ENCODE assay signal across 1 cellular context in the genomic region with DNA sequence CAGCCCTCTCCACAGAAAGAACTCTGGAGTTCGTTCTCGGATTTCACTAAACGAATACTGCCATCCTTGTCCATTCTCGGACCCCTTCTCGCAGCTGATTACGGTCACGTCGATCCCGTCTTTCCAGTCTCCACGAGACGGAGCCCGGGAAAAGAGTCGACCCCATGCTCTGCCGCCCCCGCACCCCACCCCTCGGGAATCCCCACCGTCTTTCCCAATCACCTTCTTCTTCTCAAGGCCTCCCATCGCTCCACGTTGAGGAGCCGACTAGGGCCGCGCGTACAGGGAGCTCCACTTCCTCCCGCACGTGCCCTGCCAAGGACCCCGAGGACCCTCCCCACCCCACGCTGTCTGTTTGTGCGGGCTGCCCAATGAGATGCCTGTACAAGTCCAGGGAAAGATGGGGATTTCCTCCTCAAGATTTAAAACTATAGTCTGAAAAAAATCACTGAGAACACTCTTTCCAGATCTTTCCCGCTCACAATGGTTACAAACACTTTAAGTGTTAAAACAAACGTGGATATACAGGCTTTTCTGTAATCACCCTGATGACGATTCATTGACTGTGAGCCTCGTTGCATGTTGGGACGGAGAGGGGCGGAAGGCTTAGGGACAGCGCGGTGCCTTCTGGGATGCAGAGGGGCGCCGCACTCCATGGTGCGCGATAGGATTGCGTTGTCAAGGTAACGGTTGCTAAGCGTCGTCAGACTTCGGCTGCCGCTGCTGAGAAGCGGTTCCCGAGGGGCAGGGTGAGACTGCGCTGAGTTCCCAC.
TF ChIP-seq lines count a peak whose summit lies in the region.

A gene (minus strand): TSS at position 323 of the 772 bp plus-strand sequence. CDS start 77 bp downstream, at position 246.

TF ChIP-seq in HepG2, 621 proteins besides CTCF, POLR2A, EP300 and RAD21 (continued from another document and continues in another):
- TF ChIP-seq ESRRA (CRISPR knock-in tag; IDR thresholded peaks at IDR 0.05; ENCODE audit: low read depth), result peak; percentile 27; the same call in 1 of the 2 replicates
- peak; percentile 83 for TF ChIP-seq NR2C2 (CRISPR knock-in tag; IDR thresholded peaks at IDR 0.05; ENCODE audit: borderline replicate concordance)
- TF ChIP-seq GATAD1 (CRISPR knock-in tag; IDR thresholded peaks at IDR 0.05), result peak; percentile 93
- TF ChIP-seq KLF11 (CRISPR knock-in tag; IDR thresholded peaks at IDR 0.05), result no peak
- peak; percentile 87 for TF ChIP-seq KAT8 (CRISPR knock-in tag; IDR thresholded peaks at IDR 0.05)
- TF ChIP-seq, protein P1, sequence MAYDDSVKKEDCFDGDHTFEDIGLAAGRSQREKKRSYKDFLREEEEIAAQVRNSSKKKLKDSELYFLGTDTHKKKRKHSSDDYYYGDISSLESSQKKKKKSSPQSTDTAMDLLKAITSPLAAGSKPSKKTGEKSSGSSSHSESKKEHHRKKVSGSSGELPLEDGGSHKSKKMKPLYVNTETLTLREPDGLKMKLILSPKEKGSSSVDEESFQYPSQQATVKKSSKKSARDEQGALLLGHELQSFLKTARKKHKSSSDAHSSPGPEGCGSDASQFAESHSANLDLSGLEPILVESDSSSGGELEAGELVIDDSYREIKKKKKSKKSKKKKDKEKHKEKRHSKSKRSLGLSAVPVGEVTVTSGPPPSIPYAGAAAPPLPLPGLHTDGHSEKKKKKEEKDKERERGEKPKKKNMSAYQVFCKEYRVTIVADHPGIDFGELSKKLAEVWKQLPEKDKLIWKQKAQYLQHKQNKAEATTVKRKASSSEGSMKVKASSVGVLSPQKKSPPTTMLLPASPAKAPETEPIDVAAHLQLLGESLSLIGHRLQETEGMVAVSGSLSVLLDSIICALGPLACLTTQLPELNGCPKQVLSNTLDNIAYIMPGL (CRISPR knock-in tag; IDR thresholded peaks at IDR 0.05; ENCODE audit: borderline replicate concordance in 1 of 2, low read depth in 1 of 2), result peak; percentile 21 to 55; a peak in 2 of 4 replicates
- TF ChIP-seq, protein P2, sequence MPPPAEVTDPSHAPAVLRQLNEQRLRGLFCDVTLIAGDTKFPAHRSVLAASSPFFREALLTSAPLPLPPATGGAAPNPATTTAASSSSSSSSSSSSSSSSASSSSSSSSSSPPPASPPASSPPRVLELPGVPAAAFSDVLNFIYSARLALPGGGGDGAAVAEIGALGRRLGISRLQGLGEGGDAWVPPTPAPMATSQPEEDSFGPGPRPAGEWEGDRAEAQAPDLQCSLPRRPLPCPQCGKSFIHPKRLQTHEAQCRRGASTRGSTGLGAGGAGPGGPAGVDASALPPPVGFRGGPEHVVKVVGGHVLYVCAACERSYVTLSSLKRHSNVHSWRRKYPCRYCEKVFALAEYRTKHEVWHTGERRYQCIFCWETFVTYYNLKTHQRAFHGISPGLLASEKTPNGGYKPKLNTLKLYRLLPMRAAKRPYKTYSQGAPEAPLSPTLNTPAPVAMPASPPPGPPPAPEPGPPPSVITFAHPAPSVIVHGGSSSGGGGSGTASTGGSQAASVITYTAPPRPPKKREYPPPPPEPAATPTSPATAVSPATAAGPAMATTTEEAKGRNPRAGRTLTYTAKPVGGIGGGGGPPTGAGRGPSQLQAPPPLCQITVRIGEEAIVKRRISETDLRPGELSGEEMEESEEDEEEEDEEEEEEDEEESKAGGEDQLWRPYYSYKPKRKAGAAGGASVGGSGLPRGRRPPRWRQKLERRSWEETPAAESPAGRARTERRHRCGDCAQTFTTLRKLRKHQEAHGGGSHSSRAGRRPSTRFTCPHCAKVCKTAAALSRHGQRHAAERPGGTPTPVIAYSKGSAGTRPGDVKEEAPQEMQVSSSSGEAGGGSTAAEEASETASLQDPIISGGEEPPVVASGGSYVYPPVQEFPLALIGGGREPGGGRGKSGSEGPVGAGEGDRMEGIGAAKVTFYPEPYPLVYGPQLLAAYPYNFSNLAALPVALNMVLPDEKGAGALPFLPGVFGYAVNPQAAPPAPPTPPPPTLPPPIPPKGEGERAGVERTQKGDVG (CRISPR knock-in tag; IDR thresholded peaks at IDR 0.05; ENCODE audit: borderline replicate concordance), result no peak
- no peak for TF ChIP-seq ZNF878 (CRISPR knock-in tag; IDR thresholded peaks at IDR 0.05)
- no peak for TF ChIP-seq ISX (CRISPR knock-in tag; conservative IDR thresholded peaks at IDR 0.05)
- no peak for TF ChIP-seq LCORL (IDR thresholded peaks at IDR 0.05)
- TF ChIP-seq LCORL (CRISPR knock-in tag; IDR thresholded peaks at IDR 0.05), result no peak; the same call in 1 of the 2 replicates
- no peak for TF ChIP-seq ZNF839 (CRISPR knock-in tag; IDR thresholded peaks at IDR 0.05; ENCODE audit: borderline replicate concordance)
- no peak for TF ChIP-seq ZNF337 (CRISPR knock-in tag; IDR thresholded peaks at IDR 0.05; ENCODE audit: borderline replicate concordance, low read depth)
- no peak for TF ChIP-seq RCOR2 (CRISPR knock-in tag; IDR thresholded peaks at IDR 0.05)
- TF ChIP-seq TSC22D2 (CRISPR knock-in tag; IDR thresholded peaks at IDR 0.05; ENCODE audit: borderline replicate concordance), result no peak
- no peak for TF ChIP-seq ZNF180 (CRISPR knock-in tag; IDR thresholded peaks at IDR 0.05; ENCODE audit: borderline replicate concordance, low read depth)
- no peak for TF ChIP-seq ZNF589 (CRISPR knock-in tag; conservative IDR thresholded peaks at IDR 0.05)
- TF ChIP-seq IRF2 (CRISPR knock-in tag; IDR thresholded peaks at IDR 0.05), result peak; percentile 76; the same call in 1 of the 2 replicates
- no peak for TF ChIP-seq ZNF883 (CRISPR knock-in tag; IDR thresholded peaks at IDR 0.05; ENCODE audit: not compliant biosample characterization)
- TF ChIP-seq, protein P3, sequence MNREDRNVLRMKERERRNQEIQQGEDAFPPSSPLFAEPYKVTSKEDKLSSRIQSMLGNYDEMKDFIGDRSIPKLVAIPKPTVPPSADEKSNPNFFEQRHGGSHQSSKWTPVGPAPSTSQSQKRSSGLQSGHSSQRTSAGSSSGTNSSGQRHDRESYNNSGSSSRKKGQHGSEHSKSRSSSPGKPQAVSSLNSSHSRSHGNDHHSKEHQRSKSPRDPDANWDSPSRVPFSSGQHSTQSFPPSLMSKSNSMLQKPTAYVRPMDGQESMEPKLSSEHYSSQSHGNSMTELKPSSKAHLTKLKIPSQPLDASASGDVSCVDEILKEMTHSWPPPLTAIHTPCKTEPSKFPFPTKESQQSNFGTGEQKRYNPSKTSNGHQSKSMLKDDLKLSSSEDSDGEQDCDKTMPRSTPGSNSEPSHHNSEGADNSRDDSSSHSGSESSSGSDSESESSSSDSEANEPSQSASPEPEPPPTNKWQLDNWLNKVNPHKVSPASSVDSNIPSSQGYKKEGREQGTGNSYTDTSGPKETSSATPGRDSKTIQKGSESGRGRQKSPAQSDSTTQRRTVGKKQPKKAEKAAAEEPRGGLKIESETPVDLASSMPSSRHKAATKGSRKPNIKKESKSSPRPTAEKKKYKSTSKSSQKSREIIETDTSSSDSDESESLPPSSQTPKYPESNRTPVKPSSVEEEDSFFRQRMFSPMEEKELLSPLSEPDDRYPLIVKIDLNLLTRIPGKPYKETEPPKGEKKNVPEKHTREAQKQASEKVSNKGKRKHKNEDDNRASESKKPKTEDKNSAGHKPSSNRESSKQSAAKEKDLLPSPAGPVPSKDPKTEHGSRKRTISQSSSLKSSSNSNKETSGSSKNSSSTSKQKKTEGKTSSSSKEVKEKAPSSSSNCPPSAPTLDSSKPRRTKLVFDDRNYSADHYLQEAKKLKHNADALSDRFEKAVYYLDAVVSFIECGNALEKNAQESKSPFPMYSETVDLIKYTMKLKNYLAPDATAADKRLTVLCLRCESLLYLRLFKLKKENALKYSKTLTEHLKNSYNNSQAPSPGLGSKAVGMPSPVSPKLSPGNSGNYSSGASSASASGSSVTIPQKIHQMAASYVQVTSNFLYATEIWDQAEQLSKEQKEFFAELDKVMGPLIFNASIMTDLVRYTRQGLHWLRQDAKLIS (CRISPR knock-in tag; IDR thresholded peaks at IDR 0.05), result no peak
- TF ChIP-seq DNMT1 (CRISPR knock-in tag; IDR thresholded peaks at IDR 0.05), result no peak
- TF ChIP-seq ZNF160 (CRISPR knock-in tag; IDR thresholded peaks at IDR 0.05), result no peak
- TF ChIP-seq YEATS4 (CRISPR knock-in tag; IDR thresholded peaks at IDR 0.05; ENCODE audit: borderline replicate concordance), result peak; percentile 72
- TF ChIP-seq ZNF33B (CRISPR knock-in tag; IDR thresholded peaks at IDR 0.05), result peak; percentile 52; the same call in 1 of the 2 replicates
- no peak for TF ChIP-seq FOXA1 (IDR thresholded peaks at IDR 0.05)
- 0 out of 2 replicates have a peak, but pooled peaks have one; percentile 4 for TF ChIP-seq FOXA1 (CRISPR knock-in tag; IDR thresholded peaks at IDR 0.05)
- TF ChIP-seq AKAP8 (CRISPR knock-in tag; IDR thresholded peaks at IDR 0.05), result no peak
- TF ChIP-seq KLF9 (CRISPR knock-in tag; IDR thresholded peaks at IDR 0.05; ENCODE audit: low read depth), result no peak
- TF ChIP-seq ZNF501 (CRISPR knock-in tag; IDR thresholded peaks at IDR 0.05), result no peak
- no peak for TF ChIP-seq ZSCAN22 (CRISPR knock-in tag; IDR thresholded peaks at IDR 0.05)
- no peak for TF ChIP-seq KAT7 (CRISPR knock-in tag; IDR thresholded peaks at IDR 0.05; ENCODE audit: borderline replicate concordance)
- no peak for TF ChIP-seq ZNF251 (CRISPR knock-in tag; IDR thresholded peaks at IDR 0.05)
- TF ChIP-seq SOX13 (IDR thresholded peaks at IDR 0.05), result no peak
- TF ChIP-seq SOX13 (CRISPR knock-in tag; conservative IDR thresholded peaks at IDR 0.05 in 1 of 2, IDR thresholded peaks at IDR 0.05 in 1 of 2), result no peak; a peak in 1 of 4 replicates
- TF ChIP-seq, protein P4, sequence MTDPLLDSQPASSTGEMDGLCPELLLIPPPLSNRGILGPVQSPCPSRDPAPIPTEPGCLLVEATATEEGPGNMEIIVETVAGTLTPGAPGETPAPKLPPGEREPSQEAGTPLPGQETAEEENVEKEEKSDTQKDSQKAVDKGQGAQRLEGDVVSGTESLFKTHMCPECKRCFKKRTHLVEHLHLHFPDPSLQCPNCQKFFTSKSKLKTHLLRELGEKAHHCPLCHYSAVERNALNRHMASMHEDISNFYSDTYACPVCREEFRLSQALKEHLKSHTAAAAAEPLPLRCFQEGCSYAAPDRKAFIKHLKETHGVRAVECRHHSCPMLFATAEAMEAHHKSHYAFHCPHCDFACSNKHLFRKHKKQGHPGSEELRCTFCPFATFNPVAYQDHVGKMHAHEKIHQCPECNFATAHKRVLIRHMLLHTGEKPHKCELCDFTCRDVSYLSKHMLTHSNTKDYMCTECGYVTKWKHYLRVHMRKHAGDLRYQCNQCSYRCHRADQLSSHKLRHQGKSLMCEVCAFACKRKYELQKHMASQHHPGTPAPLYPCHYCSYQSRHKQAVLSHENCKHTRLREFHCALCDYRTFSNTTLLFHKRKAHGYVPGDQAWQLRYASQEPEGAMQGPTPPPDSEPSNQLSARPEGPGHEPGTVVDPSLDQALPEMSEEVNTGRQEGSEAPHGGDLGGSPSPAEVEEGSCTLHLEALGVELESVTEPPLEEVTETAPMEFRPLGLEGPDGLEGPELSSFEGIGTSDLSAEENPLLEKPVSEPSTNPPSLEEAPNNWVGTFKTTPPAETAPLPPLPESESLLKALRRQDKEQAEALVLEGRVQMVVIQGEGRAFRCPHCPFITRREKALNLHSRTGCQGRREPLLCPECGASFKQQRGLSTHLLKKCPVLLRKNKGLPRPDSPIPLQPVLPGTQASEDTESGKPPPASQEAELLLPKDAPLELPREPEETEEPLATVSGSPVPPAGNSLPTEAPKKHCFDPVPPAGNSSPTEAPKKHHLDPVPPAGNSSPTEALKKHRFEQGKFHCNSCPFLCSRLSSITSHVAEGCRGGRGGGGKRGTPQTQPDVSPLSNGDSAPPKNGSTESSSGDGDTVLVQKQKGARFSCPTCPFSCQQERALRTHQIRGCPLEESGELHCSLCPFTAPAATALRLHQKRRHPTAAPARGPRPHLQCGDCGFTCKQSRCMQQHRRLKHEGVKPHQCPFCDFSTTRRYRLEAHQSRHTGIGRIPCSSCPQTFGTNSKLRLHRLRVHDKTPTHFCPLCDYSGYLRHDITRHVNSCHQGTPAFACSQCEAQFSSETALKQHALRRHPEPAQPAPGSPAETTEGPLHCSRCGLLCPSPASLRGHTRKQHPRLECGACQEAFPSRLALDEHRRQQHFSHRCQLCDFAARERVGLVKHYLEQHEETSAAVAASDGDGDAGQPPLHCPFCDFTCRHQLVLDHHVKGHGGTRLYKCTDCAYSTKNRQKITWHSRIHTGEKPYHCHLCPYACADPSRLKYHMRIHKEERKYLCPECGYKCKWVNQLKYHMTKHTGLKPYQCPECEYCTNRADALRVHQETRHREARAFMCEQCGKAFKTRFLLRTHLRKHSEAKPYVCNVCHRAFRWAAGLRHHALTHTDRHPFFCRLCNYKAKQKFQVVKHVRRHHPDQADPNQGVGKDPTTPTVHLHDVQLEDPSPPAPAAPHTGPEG (CRISPR knock-in tag; IDR thresholded peaks at IDR 0.05), result no peak
- TF ChIP-seq ZNF367 (CRISPR knock-in tag; IDR thresholded peaks at IDR 0.05; ENCODE audit: borderline replicate concordance), result no peak
- TF ChIP-seq ZNF768 (CRISPR knock-in tag; IDR thresholded peaks at IDR 0.05), result no peak
- no peak for TF ChIP-seq ZNF879 (CRISPR knock-in tag; IDR thresholded peaks at IDR 0.05)
- TF ChIP-seq ZNF737 (CRISPR knock-in tag; IDR thresholded peaks at IDR 0.05; ENCODE audit: borderline replicate concordance), result no peak
- TF ChIP-seq, protein P5, sequence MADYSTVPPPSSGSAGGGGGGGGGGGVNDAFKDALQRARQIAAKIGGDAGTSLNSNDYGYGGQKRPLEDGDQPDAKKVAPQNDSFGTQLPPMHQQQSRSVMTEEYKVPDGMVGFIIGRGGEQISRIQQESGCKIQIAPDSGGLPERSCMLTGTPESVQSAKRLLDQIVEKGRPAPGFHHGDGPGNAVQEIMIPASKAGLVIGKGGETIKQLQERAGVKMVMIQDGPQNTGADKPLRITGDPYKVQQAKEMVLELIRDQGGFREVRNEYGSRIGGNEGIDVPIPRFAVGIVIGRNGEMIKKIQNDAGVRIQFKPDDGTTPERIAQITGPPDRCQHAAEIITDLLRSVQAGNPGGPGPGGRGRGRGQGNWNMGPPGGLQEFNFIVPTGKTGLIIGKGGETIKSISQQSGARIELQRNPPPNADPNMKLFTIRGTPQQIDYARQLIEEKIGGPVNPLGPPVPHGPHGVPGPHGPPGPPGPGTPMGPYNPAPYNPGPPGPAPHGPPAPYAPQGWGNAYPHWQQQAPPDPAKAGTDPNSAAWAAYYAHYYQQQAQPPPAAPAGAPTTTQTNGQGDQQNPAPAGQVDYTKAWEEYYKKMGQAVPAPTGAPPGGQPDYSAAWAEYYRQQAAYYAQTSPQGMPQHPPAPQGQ (CRISPR knock-in tag; IDR thresholded peaks at IDR 0.05; ENCODE audit: borderline replicate concordance), result no peak
- TF ChIP-seq MBNL3 (CRISPR knock-in tag; conservative IDR thresholded peaks at IDR 0.05), result no peak
